1 cellular context compared by ENCODE assay signal in genomic region chr9:35651964-35652828, GRCh38.
TF ChIP-seq lines count a peak whose summit lies in the region.

No MANE protein-coding gene starts in this region.

TF ChIP-seq in HCT116, 20 proteins besides CTCF, POLR2A, EP300 and RAD21 (continued from another document):
- TF ChIP-seq ZFX (IDR thresholded peaks at IDR 0.05) (no peak), EZH2phosphoT487 (IDR thresholded peaks at IDR 0.05; ENCODE audit: borderline replicate concordance) (no peak), JUND (IDR thresholded peaks at IDR 0.05) (no peak), FOSL1 (IDR thresholded peaks at IDR 0.05; ENCODE audit: low read depth) (no peak)
TF ChIP-seq in HCT116: peak in this region for 0.
